Comparison of ENCODE assay signal across 22 cellular contexts in the genomic region with DNA sequence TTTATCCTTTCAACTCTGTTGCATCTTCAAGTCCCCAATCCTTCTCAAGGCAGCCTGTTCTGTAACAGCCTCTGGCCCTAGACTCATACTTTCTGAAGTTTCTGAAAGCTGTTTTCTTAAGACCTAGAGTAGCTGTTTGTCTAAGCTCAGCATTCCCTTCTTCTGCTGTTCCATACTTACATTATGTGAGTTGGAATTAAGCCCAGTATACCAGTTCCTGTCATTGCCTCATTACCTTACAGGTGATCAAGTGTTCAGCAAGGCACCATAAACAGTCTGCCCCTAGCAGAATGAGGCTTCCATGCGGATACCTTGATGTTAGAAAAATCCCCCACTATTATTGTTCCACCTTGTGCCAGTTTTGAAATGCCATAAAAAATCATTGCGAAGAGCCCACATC.
DNase-seq lines count a peak whose midpoint lies in the region; ATAC-seq, FAIRE-seq and TF ChIP-seq lines count a peak whose summit lies in the region.
"Had no signal": no experiment of that assay in that cellular context is flagged by ENCODE, and none has a peak within 500 bp of the region (broad histone marks: within the 10 kb centered on the region; RNA-seq: fewer than 3 reads in every experiment).

No MANE protein-coding gene starts in this region.

- TF ChIP-seq CTCF in natural killer cell (IDR thresholded peaks at IDR 0.05) (no peak), astrocyte (IDR thresholded peaks at IDR 0.05; ENCODE audit: insufficient read depth, low read depth, low read length) (no peak), right lobe of liver (IDR thresholded peaks at IDR 0.05) (no peak), spleen (IDR thresholded peaks at IDR 0.05 in 8 of 11, conservative IDR thresholded peaks at IDR 0.05 in 3 of 11) (no peak)

- H3K4me1 ChIP-seq in astrocyte (ENCODE audit: insufficient read depth, low read length) (peaks cover 5% of the 10 kb centered on the region), right lobe of liver (peaks cover 0 to 2% (median 0%) of the 10 kb centered on the region in 4 donors), spleen (peaks cover 0 to 4% (median 0%) of the 10 kb centered on the region in 6 donors)
- H3K4me1 ChIP-seq: gastroesophageal sphincter had no signal

- no peak overlapping the region for H2AFZ ChIP-seq in astrocyte (ENCODE audit: low read depth, low read length)

- WGBS in right lobe of liver (ENCODE audit: insufficient coverage, low coverage, low lambda C conversion rate, missing lambda C conversion rate) = 100% methylated on average over 2 of the region's 2 CpGs
- WGBS in spleen, 5 donors = 97 to 100% (median 98%) methylated on average over 2 of the region's 2 CpGs

- intact Hi-C loops in natural killer cell (cut with micrococcal nuclease) (no loop called here), right lobe of liver (cut with DNase I) (no loop called here), spleen (cut with DNase I; ENCODE audit: low total_unique reads) (no loop called here)

- H3K4me2 ChIP-seq in astrocyte (ENCODE audit: low read length) = peak overlapping the region; percentile 31

- H3K27me3 ChIP-seq in astrocyte (ENCODE audit: insufficient read depth, low read length) (no peaks in the 10 kb centered on the region), right lobe of liver (no peaks in the 10 kb centered on the region), spleen (replicated peaks in 1 of 7) (no peaks in the 10 kb centered on the region)
- H3K27me3 ChIP-seq: gastroesophageal sphincter had no signal

- H3K27ac Mint-ChIP-seq in natural killer cell = peak overlapping the region; percentile 21 to 39
- peak overlapping the region in 1 of 2 donors; percentile 23 for H3K27ac Mint-ChIP-seq in natural killer cell treated with Interleukin-12 subunit alpha and Interleukin-12 subunit beta and Interleukin-15 and Interleukin-18, amount 100 ng/mL, for 72 hours
- H3K27ac Mint-ChIP-seq in astrocyte (ENCODE audit: unreplicated experiment) = no peak overlapping the region
- H3K27ac Mint-ChIP-seq: WTC11 had no signal

- no peaks in the 10 kb centered on the region for H4K20me1 ChIP-seq in astrocyte (ENCODE audit: insufficient read depth, low read length)

- peaks cover 3 to 5% of the 10 kb centered on the region in 2 donors for H3K9me3 Mint-ChIP-seq in natural killer cell
- peaks cover 3% of the 10 kb centered on the region for H3K9me3 Mint-ChIP-seq in natural killer cell treated with Interleukin-12 subunit alpha and Interleukin-12 subunit beta and Interleukin-15 and Interleukin-18, amount 100 ng/mL, for 72 hours
- no peaks in the 10 kb centered on the region for H3K9me3 Mint-ChIP-seq in astrocyte (ENCODE audit: unreplicated experiment)

- H3K4me1 Mint-ChIP-seq in natural killer cell (peaks cover 49 to 57% of the 10 kb centered on the region in 2 donors), astrocyte (ENCODE audit: low read depth, unreplicated experiment) (peaks cover 2% of the 10 kb centered on the region)
- H3K4me1 Mint-ChIP-seq in natural killer cell treated with Interleukin-12 subunit alpha and Interleukin-12 subunit beta and Interleukin-15 and Interleukin-18, amount 100 ng/mL, for 72 hours (ENCODE audit: low read depth in 2 of 2) = peaks cover 29 to 39% of the 10 kb centered on the region in 2 donors
- H3K4me1 Mint-ChIP-seq: CD14-positive monocyte had no signal

- H3K36me3 ChIP-seq in astrocyte (ENCODE audit: insufficient read depth, low read length) (no peaks in the 10 kb centered on the region), right lobe of liver (peaks cover 0 to 3% (median 0%) of the 10 kb centered on the region in 4 donors), spleen (peaks cover 0 to 42% (median 14%) of the 10 kb centered on the region in 6 donors)
- H3K36me3 ChIP-seq: gastroesophageal sphincter had no signal

- H3K9me3 ChIP-seq in astrocyte (ENCODE audit: insufficient read depth, low read depth, low read length) = no peaks in the 10 kb centered on the region
- no peaks in the 10 kb centered on the region for H3K9me3 ChIP-seq in right lobe of liver
- H3K9me3 ChIP-seq in spleen = no peaks in the 10 kb centered on the region
- H3K9me3 ChIP-seq: gastroesophageal sphincter had no signal

- no peak for FAIRE-seq in astrocyte (lab: Jason Lieb, UNC)
- FAIRE-seq: bronchial epithelial cell had no signal

- no peaks in the 10 kb centered on the region for H3K27me3 Mint-ChIP-seq in natural killer cell (ENCODE audit: low read depth in 2 of 2)
- H3K27me3 Mint-ChIP-seq in natural killer cell treated with Interleukin-12 subunit alpha and Interleukin-12 subunit beta and Interleukin-15 and Interleukin-18, amount 100 ng/mL, for 72 hours = no peaks in the 10 kb centered on the region
- H3K27me3 Mint-ChIP-seq in astrocyte (ENCODE audit: low read depth, unreplicated experiment) = no peaks in the 10 kb centered on the region

- ATAC-seq in natural killer cell = no peak
- ATAC-seq in natural killer cell treated with Interleukin-12 subunit alpha and Interleukin-12 subunit beta and Interleukin-15 and Interleukin-18, amount 100 ng/mL, for 72 hours = no peak
- no peak for ATAC-seq in right lobe of liver
- no peak for ATAC-seq in HG02973 (IDR thresholded peaks at IDR 0.05; ENCODE audit: unreplicated experiment)
- no peak for ATAC-seq in GM18867 (IDR thresholded peaks at IDR 0.05; ENCODE audit: unreplicated experiment)
- ATAC-seq: gastroesophageal sphincter, WTC11 had no signal

- DNase-seq in natural killer cell = no peak
- DNase-seq in natural killer cell treated with Interleukin-12 subunit alpha and Interleukin-12 subunit beta and Interleukin-15 and Interleukin-18, amount 100 ng/mL, for 72 hours (ENCODE audit: low spot score) = no peak
- DNase-seq in NCI-H2196 (lab: John Stamatoyannopoulos, UW; ENCODE audit: unreplicated experiment) = peak; percentile 3
- no peak for DNase-seq in astrocyte (ENCODE audit: low read depth)
- no peak for DNase-seq in right lobe of liver
- DNase-seq in spleen = no peak
- DNase-seq: activated CD4-positive, alpha-beta T cell treated with anti-CD3 and anti-CD28 coated beads, Interleukin-2, amount 50 U/mL, for 4 hours; activated effector memory CD4-positive, alpha-beta T cell treated with Interleukin-2 at 50 U/mL for 16 hours; DND-41; KG1; NCI-H2227 treated with DMSO at 0.1 percent for 48 hours; RPMI8226; stimulated activated CD4-positive, alpha-beta T cell treated with anti-CD3 and anti-CD28 coated beads, Interleukin-4, amount 100 ng/mL, for 1 hour; stimulated activated naive CD4-positive, alpha-beta T cell treated with Interleukin-2 at 50 U/mL for 16 hours; T-helper 9 cell had no signal

- H3K4me3 Mint-ChIP-seq in natural killer cell (no peak overlapping the region), astrocyte (ENCODE audit: unreplicated experiment) (no peak overlapping the region)
- no peak overlapping the region for H3K4me3 Mint-ChIP-seq in natural killer cell treated with Interleukin-12 subunit alpha and Interleukin-12 subunit beta and Interleukin-15 and Interleukin-18, amount 100 ng/mL, for 72 hours
- H3K4me3 Mint-ChIP-seq: CD14-positive monocyte, WTC11 had no signal

- H3K36me3 Mint-ChIP-seq in natural killer cell (peaks cover 26% of the 10 kb centered on the region), astrocyte (ENCODE audit: low read depth, unreplicated experiment) (no peaks in the 10 kb centered on the region)
- peaks cover 26% of the 10 kb centered on the region for H3K36me3 Mint-ChIP-seq in natural killer cell treated with Interleukin-12 subunit alpha and Interleukin-12 subunit beta and Interleukin-15 and Interleukin-18, amount 100 ng/mL, for 72 hours

- H3K79me2 ChIP-seq in astrocyte (ENCODE audit: insufficient read depth, low read length) = no peaks in the 10 kb centered on the region

- no peak overlapping the region for H3K9ac ChIP-seq in astrocyte (ENCODE audit: low read length)

- no peak for TF ChIP-seq POLR2A in right lobe of liver (IDR thresholded peaks at IDR 0.05)
- no peak for TF ChIP-seq POLR2A in spleen (IDR thresholded peaks at IDR 0.05)

- no peak overlapping the region for H3K4me3 ChIP-seq in astrocyte (ENCODE audit: insufficient read depth, low read depth, low read length)
- no peak overlapping the region for H3K4me3 ChIP-seq in right lobe of liver
- no peak overlapping the region for H3K4me3 ChIP-seq in spleen
- H3K4me3 ChIP-seq: gastroesophageal sphincter, lung had no signal

- no peak overlapping the region for H3K27ac ChIP-seq in astrocyte (ENCODE audit: low read depth, low read length)
- H3K27ac ChIP-seq in right lobe of liver = no peak overlapping the region
- H3K27ac ChIP-seq in spleen = no peak overlapping the region
- H3K27ac ChIP-seq: gastroesophageal sphincter had no signal
